Comparison of ENCODE assay signal across 28 cellular contexts in the genomic region with DNA sequence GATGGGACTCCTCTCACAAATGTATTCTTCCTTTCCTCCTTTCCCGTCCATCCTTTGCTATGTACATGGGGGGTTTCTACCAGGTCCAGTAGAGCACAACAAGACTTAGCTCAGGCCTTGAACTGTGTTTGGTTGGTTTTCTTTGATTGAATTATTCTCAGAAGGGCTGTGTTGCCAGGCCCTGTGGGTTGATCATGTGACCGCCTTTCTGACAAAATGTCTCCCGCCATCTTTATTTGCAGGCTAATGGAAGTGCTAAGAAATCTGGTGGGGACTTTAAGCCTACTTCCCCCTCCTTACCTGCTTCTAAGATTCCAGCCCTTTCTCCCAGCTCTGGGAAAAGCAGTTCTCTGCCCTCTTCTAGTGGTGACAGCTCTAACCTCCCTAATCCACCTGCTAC.
"Had no signal": no experiment of that assay in that cellular context is flagged by ENCODE, and none has a peak within 500 bp of the region (broad histone marks: within the 10 kb centered on the region; RNA-seq: fewer than 3 reads in every experiment).

No MANE protein-coding gene starts in this region.

- H3K36me3 ChIP-seq: colonic mucosa had no signal

- H3K27ac ChIP-seq: colonic mucosa, coronary artery, dorsolateral prefrontal cortex, epithelial cell of prostate, esophagus muscularis mucosa, esophagus squamous epithelium, foreskin keratinocyte, gastrocnemius medialis, gastroesophageal sphincter, heart left ventricle, heart right ventricle had no signal

- ATAC-seq: effector memory CD8-positive, alpha-beta T cell; esophagus mucosa; foreskin keratinocyte; gastrocnemius medialis; gastroesophageal sphincter; heart right ventricle had no signal

- H3K27me3 Mint-ChIP-seq: dendritic cell treated with granulocyte-macrophage colony-stimulating factor and Interleukin-4, amounts not matched to agents 40 ng/mL and 50 ng/mL, for 4 days had no signal

- H3K4me3 Mint-ChIP-seq: dendritic cell treated with granulocyte-macrophage colony-stimulating factor and Interleukin-4, amounts not matched to agents 40 ng/mL and 50 ng/mL, for 4 days; effector memory CD8-positive, alpha-beta T cell; endodermal cell had no signal

- H3K27me3 ChIP-seq: colonic mucosa, dorsolateral prefrontal cortex, esophagus muscularis mucosa, esophagus squamous epithelium, foreskin keratinocyte, gastrocnemius medialis, gastroesophageal sphincter, heart left ventricle, heart right ventricle had no signal

- FAIRE-seq: colon, endometrium, endothelial cell of umbilical vein, frontal cortex had no signal

- H3K9me3 ChIP-seq: colonic mucosa, esophagus muscularis mucosa, esophagus squamous epithelium, gastrocnemius medialis, gastroesophageal sphincter, heart left ventricle, heart right ventricle had no signal

- H3K27ac Mint-ChIP-seq: dendritic cell treated with granulocyte-macrophage colony-stimulating factor and Interleukin-4, amounts not matched to agents 40 ng/mL and 50 ng/mL, for 4 days; effector memory CD8-positive, alpha-beta T cell; endodermal cell had no signal

- H3K9me3 Mint-ChIP-seq: dendritic cell treated with granulocyte-macrophage colony-stimulating factor and Interleukin-4, amounts not matched to agents 40 ng/mL and 50 ng/mL, for 4 days; effector memory CD8-positive, alpha-beta T cell; endodermal cell had no signal

- DNase-seq: colonic mucosa; cortex of kidney; dermis blood vessel endothelial cell; dorsolateral prefrontal cortex; effector CD4-positive, alpha-beta T cell; effector CD8-positive, alpha-beta T cell; effector memory CD4-positive, alpha-beta T cell; effector memory CD8-positive, alpha-beta T cell; endodermal cell; erythroblast; esophagus squamous epithelium; foreskin fibroblast; foreskin keratinocyte; foreskin melanocyte; gastrocnemius medialis; glutamatergic neuron; heart left ventricle; heart right ventricle had no signal

- H3K4me1 Mint-ChIP-seq: endodermal cell had no signal

- H3K4me1 ChIP-seq: colonic mucosa, esophagus muscularis mucosa, esophagus squamous epithelium, foreskin keratinocyte, gastrocnemius medialis, gastroesophageal sphincter, heart left ventricle, heart right ventricle had no signal

- H3K4me3 ChIP-seq: colonic mucosa, coronary artery, dorsolateral prefrontal cortex, esophagus muscularis mucosa, esophagus squamous epithelium, gastrocnemius medialis, gastroesophageal sphincter, heart left ventricle, heart right ventricle had no signal
